7 cellular contexts compared by ENCODE assay signal in genomic region chr1:205319081-205320018, GRCh38. TPM values are rescaled to one million over a fixed set of nuclear protein-coding genes. Genes with fewer than 3 reads are reported as not detected.
A peak's percentile ranks its signal among the peaks of the same experiment; 100 is the strongest.
DNase-seq lines count a peak whose midpoint lies in the region; ATAC-seq and TF ChIP-seq lines count a peak whose summit lies in the region.

No MANE protein-coding gene starts in this region.

- H3K4ac ChIP-seq in H9 (ENCODE audit: low read depth, low read length), result no peak overlapping the region

- H3K79me2 ChIP-seq in H9 (ENCODE audit: insufficient read depth, low read length), result peaks cover 34% of the 10 kb centered on the region; the same call in 1 of the 2 replicates

- TF ChIP-seq CTCF in H9 (conservative IDR thresholded peaks at IDR 0.05) (no peak), heart right ventricle (IDR thresholded peaks at IDR 0.05) (no peak)

- no peaks in the 10 kb centered on the region for H3K79me1 ChIP-seq in H9 (ENCODE audit: insufficient read depth, low read depth, low read length, poor library complexity, severe bottlenecking)

- H3K4me1 Mint-ChIP-seq in H9, result peaks cover 66 to 69% of the 10 kb centered on the region in 2 experiments
- H3K4me1 Mint-ChIP-seq in activated naive CD4-positive, alpha-beta T cell treated with anti-CD3 and anti-CD28 coated beads, Interleukin-2, amount 10 ng/mL, durations not matched to agents 7 days and 5 days, result peaks cover 71% of the 10 kb centered on the region

- H3K36me3 ChIP-seq in heart right ventricle (no peaks in the 10 kb centered on the region), rectal smooth muscle tissue (ENCODE audit: control insufficient read depth, insufficient read depth, low read length) (no peaks in the 10 kb centered on the region)

- no peak overlapping the region for H4K5ac ChIP-seq in H9 (ENCODE audit: insufficient read length, low read depth, low read length)

- H3K14ac ChIP-seq in H9 (ENCODE audit: insufficient read depth, low read length), result no peak overlapping the region; the same call in 1 of the 2 replicates

- H3K9ac ChIP-seq in H9 (ENCODE audit: extremely low read depth, insufficient read length, low read length) (no peak overlapping the region), rectal smooth muscle tissue (ENCODE audit: low read length) (no peak overlapping the region)

- no peaks in the 10 kb centered on the region for H3K9me3 ChIP-seq in H9 (ENCODE audit: control insufficient read depth, low read depth, low read length)
- H3K9me3 ChIP-seq in heart right ventricle, result no peaks in the 10 kb centered on the region

- H3K56ac ChIP-seq in H9 (ENCODE audit: insufficient read length, low read depth, low read length), result no peak overlapping the region

- H3K27ac ChIP-seq in H9 (ENCODE audit: insufficient read length, low read depth, low read length) (no peak overlapping the region), heart right ventricle (peak overlapping the region in 1 of 10 donors; percentile 97), rectal smooth muscle tissue (ENCODE audit: low read depth, low read length) (no peak overlapping the region)

- H2BK20ac ChIP-seq in H9 (ENCODE audit: low read depth, low read length, poor library complexity, severe bottlenecking), result no peak overlapping the region

- DNase-seq in H9, result no peak
- peak; percentile 84 for DNase-seq in NCI-H226
- peak; percentile 55 for DNase-seq in activated naive CD4-positive, alpha-beta T cell treated with anti-CD3 and anti-CD28 coated beads, Interleukin-2, amount 10 ng/mL, durations not matched to agents 7 days and 5 days
- peak; percentile 43 to 52 for DNase-seq in heart right ventricle
- DNase-seq in HK-2 (ENCODE audit: unreplicated experiment), result no peak

- H3T11ph ChIP-seq in H9 (ENCODE audit: low read length), result no peak overlapping the region

- H3K23ac ChIP-seq in H9 (ENCODE audit: insufficient read length, low read depth, low read length), result no peak overlapping the region

- H3K23me2 ChIP-seq in H9 (ENCODE audit: insufficient read length, low read depth, low read length, poor library complexity, severe bottlenecking), result peaks cover 14% of the 10 kb centered on the region

- H2AK5ac ChIP-seq in H9 (ENCODE audit: insufficient read length, low read length), result no peak overlapping the region

- peak overlapping the region in 1 of 3 experiments; percentile 77; a peak in 4 of 7 replicates for H3K27ac Mint-ChIP-seq in H9
- H3K27ac Mint-ChIP-seq in activated naive CD4-positive, alpha-beta T cell treated with anti-CD3 and anti-CD28 coated beads, Interleukin-2, amount 10 ng/mL, durations not matched to agents 7 days and 5 days, result peak overlapping the region; percentile 79

- no peak overlapping the region for H4K91ac ChIP-seq in H9 (ENCODE audit: insufficient read length, low read depth, low read length)

- H2BK15ac ChIP-seq in H9 (ENCODE audit: low read depth, low read length), result no peak overlapping the region

- H3K4me1 ChIP-seq in H9 (ENCODE audit: insufficient read depth, low read length), result peaks cover 38% of the 10 kb centered on the region
- H3K4me1 ChIP-seq in heart right ventricle, result peaks cover 19 to 75% (median 53%) of the 10 kb centered on the region in 9 donors
- H3K4me1 ChIP-seq in rectal smooth muscle tissue (ENCODE audit: control insufficient read depth, insufficient read depth, low read length), result peaks cover 3% of the 10 kb centered on the region

- H4K8ac ChIP-seq in H9 (replicated peaks; ENCODE audit: insufficient read length, low read depth, low read length), result no peak overlapping the region

- no CpG with 5 or more reads among the region's 6 CpGs for WGBS in H9 (ENCODE audit: extremely low coverage, insufficient read length, low lambda C conversion rate)
- 49 to 70% methylated on average over 6 of the region's 6 CpGs for WGBS in heart right ventricle, 2 donors

- H4K20me1 ChIP-seq in H9 (ENCODE audit: control insufficient read depth, insufficient read depth, insufficient read length), result no peaks in the 10 kb centered on the region

- intact Hi-C loops in heart right ventricle (cut with DNase I), result no loop called here

- peaks cover 8% of the 10 kb centered on the region; the same call in 1 of the 2 replicates for H3K27me3 Mint-ChIP-seq in H9 (ENCODE audit: low read depth)
- peaks cover 9% of the 10 kb centered on the region for H3K27me3 Mint-ChIP-seq in activated naive CD4-positive, alpha-beta T cell treated with anti-CD3 and anti-CD28 coated beads, Interleukin-2, amount 10 ng/mL, durations not matched to agents 7 days and 5 days

- ATAC-seq in heart right ventricle (peak in 3 of 8 donors; percentile 10 to 39 (median 28)), GM21529 (IDR thresholded peaks at IDR 0.05; ENCODE audit: unreplicated experiment) (no peak)

- H2BK120ac ChIP-seq in H9 (ENCODE audit: low read depth, low read length, poor library complexity, severe bottlenecking), result no peak overlapping the region

- H2AFZ ChIP-seq in H9 (ENCODE audit: low read length), result no peak overlapping the region

- peak overlapping the region; percentile 62 to 93 for H3K4me3 Mint-ChIP-seq in H9
- peak overlapping the region; percentile 90 for H3K4me3 Mint-ChIP-seq in activated naive CD4-positive, alpha-beta T cell treated with anti-CD3 and anti-CD28 coated beads, Interleukin-2, amount 10 ng/mL, durations not matched to agents 7 days and 5 days

- peaks cover 0 to 6% of the 10 kb centered on the region in 2 experiments; a peak in 2 of 5 replicates for H3K9me3 Mint-ChIP-seq in H9
- H3K9me3 Mint-ChIP-seq in activated naive CD4-positive, alpha-beta T cell treated with anti-CD3 and anti-CD28 coated beads, Interleukin-2, amount 10 ng/mL, durations not matched to agents 7 days and 5 days, result no peaks in the 10 kb centered on the region

- H3K4me3 ChIP-seq in heart right ventricle (peak overlapping the region in 2 of 10 donors; percentile 16 to 98), rectal smooth muscle tissue (ENCODE audit: low read length) (peak overlapping the region; percentile 23)

- H3K27me3 ChIP-seq in H9 (ENCODE audit: insufficient read depth, low read length) (no peaks in the 10 kb centered on the region), heart right ventricle (no peaks in the 10 kb centered on the region), rectal smooth muscle tissue (ENCODE audit: control insufficient read depth, insufficient read depth, low read length) (no peaks in the 10 kb centered on the region)

- CTCF ChIA-PET in activated naive CD4-positive, alpha-beta T cell treated with anti-CD3 and anti-CD28 coated beads, Interleukin-2, amount 10 ng/mL, durations not matched to agents 7 days and 5 days (lab: Charles Lee), result interaction anchor here (1.0 to 29.1 kb wide), 7 partner anchors 10 to 216 kb away, joined by 3 to 1108 read pairs (median 3); no protein-coding TSS in a partner anchor

- no peak overlapping the region for H3K18ac ChIP-seq in H9 (ENCODE audit: insufficient read length, low read depth, low read length)

- H3K4me2 ChIP-seq in H9 (ENCODE audit: insufficient read depth, insufficient read length, low read length), result peak overlapping the region; percentile 35

- no peak overlapping the region for H2BK5ac ChIP-seq in H9 (ENCODE audit: insufficient read length, low read length)

- no peak overlapping the region for H2BK12ac ChIP-seq in H9 (ENCODE audit: insufficient read length, low read depth, low read length)

- H3K36me3 Mint-ChIP-seq in H9 (ENCODE audit: insufficient read depth in 1 of 3, low read depth in 3 of 3), result peaks cover 5 to 31% (median 21%) of the 10 kb centered on the region in 3 experiments
- peaks cover 38% of the 10 kb centered on the region for H3K36me3 Mint-ChIP-seq in activated naive CD4-positive, alpha-beta T cell treated with anti-CD3 and anti-CD28 coated beads, Interleukin-2, amount 10 ng/mL, durations not matched to agents 7 days and 5 days

RNA-seq across cellular contexts. Expression of gene NUAK2, which starts 2.2 kb away (rescaled TPM):
- total RNA-seq in H9 (2021), result 15.4 and 15.5 TPM in 2 replicates
- total RNA-seq in heart right ventricle, result 1 to 10 TPM in 2 of 10 donors, under 1 TPM in 8; 0.25 to 3.1 (median 0.56) TPM
- polyA plus RNA-seq in heart right ventricle, result under 1 TPM; 0.29 to 0.45 TPM

RNA-seq across cellular contexts. Expression of gene KLHDC8A, which starts 37.4 kb away (rescaled TPM):
- total RNA-seq in H9 (2021) (0.96 and 1.0 TPM in 2 replicates), heart right ventricle (under 1 TPM in 1 of 10 donors, not detected in 9; 0.16 TPM)
- polyA plus RNA-seq in heart right ventricle, result under 1 TPM in 1 of 2 donors, not detected in 1; 0.15 TPM

Comparison
In these comparisons a context has a peak if more than half of its experiments do, and no peak if none do; other contexts are left out.
1. DNase-seq: peak in NCI-H226 (single experiment), activated naive CD4-positive, alpha-beta T cell treated with anti-CD3 and anti-CD28 coated beads, Interleukin-2, amount 10 ng/mL, durations not matched to agents 7 days and 5 days (single experiment) and heart right ventricle (2 of 2); none in H9 (single experiment) and HK-2 (single experiment).